Comparison of ENCODE assay signal across 35 cellular contexts in genomic region chr16:25184771-25185170, GRCh38. TPM values are rescaled to one million over a fixed set of nuclear protein-coding genes. Genes with fewer than 3 reads are reported as not detected.
"Had no signal": no experiment of that assay in that cellular context is flagged by ENCODE, and none has a peak within 500 bp of the region (broad histone marks: within the 10 kb centered on the region; RNA-seq: fewer than 3 reads in every experiment).

No MANE protein-coding gene starts in this region.

- H3K4me1 Mint-ChIP-seq: central memory CD8-positive, alpha-beta T cell had no signal

- H3K9me3 Mint-ChIP-seq: activated CD4-positive, alpha-beta memory T cell treated with anti-CD3 and anti-CD28 coated beads, Interleukin-2, amount 10 ng/mL, durations not matched to agents 7 days and 5 days; activated CD4-positive, alpha-beta T cell treated with anti-CD3 and anti-CD28 coated beads, Interleukin-2, amount 10 ng/mL, durations not matched to agents 7 days and 5 days; activated naive CD4-positive, alpha-beta T cell treated with anti-CD3 and anti-CD28 coated beads, Interleukin-2, amount 10 ng/mL, durations not matched to agents 7 days and 5 days; activated naive CD4-positive, alpha-beta T cell treated with anti-CD3 and anti-CD28 coated beads, Interleukin-2, amount 50 U/mL, for 72 hours; activated naive CD8-positive, alpha-beta T cell treated with anti-CD3 and anti-CD28 coated beads, Interleukin-2, amount 10 ng/mL, durations not matched to agents 7 days and 5 days; activated T-cell treated with anti-CD3 and anti-CD28 coated beads, Interleukin-2, amount 50 U/mL, for 24 hours; activated T-cell treated with anti-CD3 and anti-CD28 coated beads, Interleukin-2, amount 50 U/mL, for 72 hours; central memory CD8-positive, alpha-beta T cell; T-helper 2 cell treated with Interferon-gamma antibody and Interleukin-4, amounts not matched to agents 5 μg/mL and 100 μg/mL, for 36 hours had no signal

- ATAC-seq: activated naive CD4-positive, alpha-beta T cell treated with anti-CD3 and anti-CD28 coated beads, Interleukin-2, amount 50 U/mL, for 72 hours; activated T-cell treated with anti-CD3 and anti-CD28 coated beads, Interleukin-2, amount 50 U/mL, for 72 hours; body of pancreas; esophagus mucosa; foreskin keratinocyte; gastroesophageal sphincter; heart right ventricle; T-helper 17 cell had no signal

- H3K4me3 ChIP-seq: body of pancreas, gastroesophageal sphincter, heart right ventricle, hepatocyte had no signal

- DNase-seq: activated CD4-positive, alpha-beta memory T cell treated with anti-CD3 and anti-CD28 coated beads, Interleukin-2, amount 10 ng/mL, durations not matched to agents 7 days and 5 days; activated CD4-positive, alpha-beta T cell treated with anti-CD3 and anti-CD28 coated beads for 4 hours; activated CD4-positive, alpha-beta T cell treated with anti-CD3 and anti-CD28 coated beads, Interleukin-2, amount 10 ng/mL, durations not matched to agents 7 days and 5 days; activated CD4-positive, alpha-beta T cell treated with anti-CD3 and anti-CD28 coated beads, Interleukin-2, amount 50 U/mL, for 4 hours; activated CD4-positive, CD25-positive, alpha-beta regulatory T cell; activated CD4-positive, CD25-positive, alpha-beta regulatory T cell treated with anti-CD3 and anti-CD28 coated beads, Interleukin-2, amount 50 U/mL, for 72 hours; activated CD8-positive, alpha-beta memory T cell treated with anti-CD3 and anti-CD28 coated beads, Interleukin-2, amount 50 U/mL, for 48 hours; activated gamma-delta T cell; activated naive CD4-positive, alpha-beta T cell; activated naive CD4-positive, alpha-beta T cell treated with anti-CD3 and anti-CD28 coated beads, Interleukin-2, amount 10 ng/mL, durations not matched to agents 7 days and 5 days; activated naive CD8-positive, alpha-beta T cell treated with anti-CD3 and anti-CD28 coated beads, Interleukin-2, amount 10 ng/mL, durations not matched to agents 7 days and 5 days; activated T-cell treated with anti-CD3 and anti-CD28 coated beads for 4 hours; activated T-cell treated with anti-CD3 and anti-CD28 coated beads, Interleukin-2, amount 50 U/mL, for 24 hours; activated T-cell treated with anti-CD3 and anti-CD28 coated beads, Interleukin-2, amount 50 U/mL, for 72 hours; amygdala; aorta; body of pancreas; effector CD8-positive, alpha-beta T cell; heart right ventricle; T-helper 1 cell; T-helper 17 cell; T1000 had no signal

- H3K4me3 Mint-ChIP-seq: activated CD4-positive, alpha-beta memory T cell treated with anti-CD3 and anti-CD28 coated beads, Interleukin-2, amount 10 ng/mL, durations not matched to agents 7 days and 5 days; activated CD4-positive, alpha-beta T cell treated with anti-CD3 and anti-CD28 coated beads, Interleukin-2, amount 10 ng/mL, durations not matched to agents 7 days and 5 days; activated naive CD4-positive, alpha-beta T cell treated with anti-CD3 and anti-CD28 coated beads, Interleukin-2, amount 10 ng/mL, durations not matched to agents 7 days and 5 days; activated naive CD8-positive, alpha-beta T cell treated with anti-CD3 and anti-CD28 coated beads, Interleukin-2, amount 10 ng/mL, durations not matched to agents 7 days and 5 days; activated T-cell treated with anti-CD3 and anti-CD28 coated beads, Interleukin-2, amount 50 U/mL, for 24 hours; activated T-cell treated with anti-CD3 and anti-CD28 coated beads, Interleukin-2, amount 50 U/mL, for 72 hours; central memory CD8-positive, alpha-beta T cell; T-helper 17 cell; T-helper 2 cell treated with Interferon-gamma antibody and Interleukin-4, amounts not matched to agents 5 μg/mL and 100 μg/mL, for 36 hours had no signal

- H3K36me3 Mint-ChIP-seq: activated naive CD4-positive, alpha-beta T cell treated with anti-CD3 and anti-CD28 coated beads, Interleukin-2, amount 10 ng/mL, durations not matched to agents 7 days and 5 days; activated naive CD4-positive, alpha-beta T cell treated with anti-CD3 and anti-CD28 coated beads, Interleukin-2, amount 50 U/mL, for 72 hours; activated naive CD8-positive, alpha-beta T cell treated with anti-CD3 and anti-CD28 coated beads, Interleukin-2, amount 10 ng/mL, durations not matched to agents 7 days and 5 days had no signal

- H3K27ac Mint-ChIP-seq: activated CD4-positive, alpha-beta memory T cell treated with anti-CD3 and anti-CD28 coated beads, Interleukin-2, amount 10 ng/mL, durations not matched to agents 7 days and 5 days; activated CD4-positive, alpha-beta T cell treated with anti-CD3 and anti-CD28 coated beads, Interleukin-2, amount 10 ng/mL, durations not matched to agents 7 days and 5 days; activated naive CD4-positive, alpha-beta T cell treated with anti-CD3 and anti-CD28 coated beads, Interleukin-2, amount 10 ng/mL, durations not matched to agents 7 days and 5 days; activated naive CD4-positive, alpha-beta T cell treated with anti-CD3 and anti-CD28 coated beads, Interleukin-2, amount 50 U/mL, for 72 hours; activated naive CD8-positive, alpha-beta T cell treated with anti-CD3 and anti-CD28 coated beads, Interleukin-2, amount 10 ng/mL, durations not matched to agents 7 days and 5 days; activated T-cell treated with anti-CD3 and anti-CD28 coated beads, Interleukin-2, amount 50 U/mL, for 24 hours; activated T-cell treated with anti-CD3 and anti-CD28 coated beads, Interleukin-2, amount 50 U/mL, for 72 hours; T-helper 17 cell; T-helper 2 cell treated with Interferon-gamma antibody and Interleukin-4, amounts not matched to agents 5 μg/mL and 100 μg/mL, for 36 hours had no signal

- H3K27me3 Mint-ChIP-seq: activated CD4-positive, alpha-beta memory T cell treated with anti-CD3 and anti-CD28 coated beads, Interleukin-2, amount 10 ng/mL, durations not matched to agents 7 days and 5 days; activated CD4-positive, alpha-beta T cell treated with anti-CD3 and anti-CD28 coated beads, Interleukin-2, amount 10 ng/mL, durations not matched to agents 7 days and 5 days; activated naive CD4-positive, alpha-beta T cell treated with anti-CD3 and anti-CD28 coated beads, Interleukin-2, amount 10 ng/mL, durations not matched to agents 7 days and 5 days; activated naive CD8-positive, alpha-beta T cell treated with anti-CD3 and anti-CD28 coated beads, Interleukin-2, amount 10 ng/mL, durations not matched to agents 7 days and 5 days; activated T-cell treated with anti-CD3 and anti-CD28 coated beads, Interleukin-2, amount 50 U/mL, for 24 hours; central memory CD8-positive, alpha-beta T cell; T-helper 17 cell had no signal

RNA-seq across cellular contexts. Expression of gene AQP8, which starts 32.0 kb away (rescaled TPM):
- total RNA-seq: activated CD4-positive, alpha-beta memory T cell treated with anti-CD3 and anti-CD28 coated beads, Interleukin-2, amount 10 ng/mL, durations not matched to agents 7 days and 5 days; activated CD4-positive, alpha-beta T cell treated with anti-CD3 and anti-CD28 coated beads, Interleukin-2, amount 10 ng/mL, durations not matched to agents 7 days and 5 days; activated naive CD4-positive, alpha-beta T cell treated with anti-CD3 and anti-CD28 coated beads, Interleukin-2, amount 50 U/mL, for 72 hours; activated naive CD8-positive, alpha-beta T cell treated with anti-CD3 and anti-CD28 coated beads, Interleukin-2, amount 10 ng/mL, durations not matched to agents 7 days and 5 days; aorta; cardiac septum; chondrocyte; dermis microvascular lymphatic vessel endothelial cell; endothelial cell of umbilical vein; epithelial cell of proximal tubule; esophagus mucosa; foreskin keratinocyte; gastroesophageal sphincter; glomerular endothelial cell; heart right ventricle had no signal
